In the genomic region with DNA sequence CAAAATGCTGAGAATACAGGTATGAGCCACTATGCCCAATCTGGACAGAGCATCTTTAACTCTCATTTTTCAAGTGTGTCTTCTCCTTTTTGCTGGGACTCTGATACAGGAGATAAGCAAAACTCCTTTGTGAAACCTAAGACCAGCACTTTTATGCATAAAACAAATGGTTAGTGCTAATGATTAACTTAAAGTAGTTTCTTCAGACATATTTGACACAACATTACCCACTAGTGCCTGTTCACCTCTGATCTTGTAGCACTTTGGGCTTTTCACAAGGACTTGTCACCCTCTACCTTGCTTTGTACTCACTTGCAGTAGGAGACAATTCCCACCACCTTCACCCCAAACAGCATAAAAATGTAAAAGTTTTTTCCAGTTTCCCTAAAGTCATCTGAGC, we compare ENCODE assay signal across 28 cellular contexts.
"Had no signal": no experiment of that assay in that cellular context is flagged by ENCODE, and none has a peak within 500 bp of the region (broad histone marks: within the 10 kb centered on the region; RNA-seq: fewer than 3 reads in every experiment).

No MANE protein-coding gene starts in this region.

- H3K4me1 Mint-ChIP-seq: activated CD4-positive, alpha-beta memory T cell treated with anti-CD3 and anti-CD28 coated beads, Interleukin-2, amount 10 ng/mL, durations not matched to agents 7 days and 5 days; activated CD4-positive, alpha-beta T cell treated with anti-CD3 and anti-CD28 coated beads, Interleukin-2, amount 10 ng/mL, durations not matched to agents 7 days and 5 days; activated naive CD4-positive, alpha-beta T cell treated with anti-CD3 and anti-CD28 coated beads, Interleukin-2, amount 10 ng/mL, durations not matched to agents 7 days and 5 days; activated naive CD8-positive, alpha-beta T cell treated with anti-CD3 and anti-CD28 coated beads, Interleukin-2, amount 10 ng/mL, durations not matched to agents 7 days and 5 days; brain had no signal

- H3K4me3 ChIP-seq: ascending aorta, breast epithelium, cardiac muscle cell, colonic mucosa had no signal

- H3K27me3 Mint-ChIP-seq: activated CD4-positive, alpha-beta memory T cell treated with anti-CD3 and anti-CD28 coated beads, Interleukin-2, amount 10 ng/mL, durations not matched to agents 7 days and 5 days; activated CD4-positive, alpha-beta T cell treated with anti-CD3 and anti-CD28 coated beads, Interleukin-2, amount 10 ng/mL, durations not matched to agents 7 days and 5 days; activated naive CD4-positive, alpha-beta T cell treated with anti-CD3 and anti-CD28 coated beads, Interleukin-2, amount 10 ng/mL, durations not matched to agents 7 days and 5 days; activated naive CD8-positive, alpha-beta T cell treated with anti-CD3 and anti-CD28 coated beads, Interleukin-2, amount 10 ng/mL, durations not matched to agents 7 days and 5 days; activated T-cell treated with anti-CD3 and anti-CD28 coated beads, Interleukin-2, amount 50 U/mL, for 24 hours; brain had no signal

- H3K27ac ChIP-seq: ascending aorta, breast epithelium, cardiac muscle cell, colonic mucosa, epithelial cell of prostate, VCaP had no signal

- H3K9me3 ChIP-seq: ascending aorta, breast epithelium, colonic mucosa had no signal

- H3K4me1 ChIP-seq: ascending aorta, breast epithelium, colonic mucosa had no signal

- DNase-seq: activated CD4-positive, alpha-beta memory T cell treated with anti-CD3 and anti-CD28 coated beads, Interleukin-2, amount 10 ng/mL, durations not matched to agents 7 days and 5 days; activated CD4-positive, alpha-beta T cell treated with anti-CD3 and anti-CD28 coated beads for 1 hour; activated CD4-positive, alpha-beta T cell treated with anti-CD3 and anti-CD28 coated beads for 4 hours; activated CD4-positive, alpha-beta T cell treated with anti-CD3 and anti-CD28 coated beads, Interleukin-2, amount 10 ng/mL, durations not matched to agents 7 days and 5 days; activated CD4-positive, alpha-beta T cell treated with anti-CD3 and anti-CD28 coated beads, Interleukin-2, amount 50 U/mL, for 4 hours; activated CD8-positive, alpha-beta memory T cell treated with anti-CD3 and anti-CD28 coated beads, Interleukin-2, amount 50 U/mL, for 48 hours; activated gamma-delta T cell; activated naive CD4-positive, alpha-beta T cell; activated naive CD4-positive, alpha-beta T cell treated with anti-CD3 and anti-CD28 coated beads, Interleukin-2, amount 10 ng/mL, durations not matched to agents 7 days and 5 days; activated naive CD8-positive, alpha-beta T cell treated with anti-CD3 and anti-CD28 coated beads, Interleukin-2, amount 10 ng/mL, durations not matched to agents 7 days and 5 days; activated T-cell treated with anti-CD3 and anti-CD28 coated beads for 4 hours; activated T-cell treated with anti-CD3 and anti-CD28 coated beads, Interleukin-2, amount 50 U/mL, for 24 hours; activated T-cell treated with anti-CD3 and anti-CD28 coated beads, Interleukin-2, amount 50 U/mL, for 72 hours; central memory CD4-positive, alpha-beta T cell; cerebellar nuclear complex; colonic mucosa; effector CD8-positive, alpha-beta T cell; foreskin fibroblast; head of caudate nucleus; T-helper 2 cell had no signal

- ATAC-seq: activated naive CD4-positive, alpha-beta T cell treated with anti-CD3 and anti-CD28 coated beads, Interleukin-2, amount 50 U/mL, for 72 hours; activated T-cell treated with anti-CD3 and anti-CD28 coated beads, Interleukin-2, amount 50 U/mL, for 72 hours; WTC11 had no signal

- H3K36me3 ChIP-seq: ascending aorta, breast epithelium, cardiac muscle cell, colonic mucosa had no signal

- H3K27ac Mint-ChIP-seq: activated CD4-positive, alpha-beta memory T cell treated with anti-CD3 and anti-CD28 coated beads, Interleukin-2, amount 10 ng/mL, durations not matched to agents 7 days and 5 days; activated CD4-positive, alpha-beta T cell treated with anti-CD3 and anti-CD28 coated beads, Interleukin-2, amount 10 ng/mL, durations not matched to agents 7 days and 5 days; activated naive CD4-positive, alpha-beta T cell treated with anti-CD3 and anti-CD28 coated beads, Interleukin-2, amount 10 ng/mL, durations not matched to agents 7 days and 5 days; activated naive CD4-positive, alpha-beta T cell treated with anti-CD3 and anti-CD28 coated beads, Interleukin-2, amount 50 U/mL, for 72 hours; activated naive CD8-positive, alpha-beta T cell treated with anti-CD3 and anti-CD28 coated beads, Interleukin-2, amount 10 ng/mL, durations not matched to agents 7 days and 5 days; activated T-cell treated with anti-CD3 and anti-CD28 coated beads, Interleukin-2, amount 50 U/mL, for 24 hours; activated T-cell treated with anti-CD3 and anti-CD28 coated beads, Interleukin-2, amount 50 U/mL, for 72 hours; brain; WTC11 had no signal

- H3K27me3 ChIP-seq: ascending aorta, breast epithelium, cardiac muscle cell, colonic mucosa had no signal

- H3K9me3 Mint-ChIP-seq: activated naive CD8-positive, alpha-beta T cell treated with anti-CD3 and anti-CD28 coated beads, Interleukin-2, amount 10 ng/mL, durations not matched to agents 7 days and 5 days had no signal

- H3K4me3 Mint-ChIP-seq: activated CD4-positive, alpha-beta memory T cell treated with anti-CD3 and anti-CD28 coated beads, Interleukin-2, amount 10 ng/mL, durations not matched to agents 7 days and 5 days; activated CD4-positive, alpha-beta T cell treated with anti-CD3 and anti-CD28 coated beads, Interleukin-2, amount 10 ng/mL, durations not matched to agents 7 days and 5 days; activated naive CD4-positive, alpha-beta T cell treated with anti-CD3 and anti-CD28 coated beads, Interleukin-2, amount 10 ng/mL, durations not matched to agents 7 days and 5 days; activated naive CD8-positive, alpha-beta T cell treated with anti-CD3 and anti-CD28 coated beads, Interleukin-2, amount 10 ng/mL, durations not matched to agents 7 days and 5 days; activated T-cell treated with anti-CD3 and anti-CD28 coated beads, Interleukin-2, amount 50 U/mL, for 24 hours; activated T-cell treated with anti-CD3 and anti-CD28 coated beads, Interleukin-2, amount 50 U/mL, for 72 hours; brain; WTC11 had no signal

- H3K36me3 Mint-ChIP-seq: activated naive CD4-positive, alpha-beta T cell treated with anti-CD3 and anti-CD28 coated beads, Interleukin-2, amount 10 ng/mL, durations not matched to agents 7 days and 5 days; activated naive CD4-positive, alpha-beta T cell treated with anti-CD3 and anti-CD28 coated beads, Interleukin-2, amount 50 U/mL, for 72 hours; activated naive CD8-positive, alpha-beta T cell treated with anti-CD3 and anti-CD28 coated beads, Interleukin-2, amount 10 ng/mL, durations not matched to agents 7 days and 5 days; brain had no signal
